ENCODE assay signal across 10 cellular contexts in genomic region chr2:223950448-223951347, GRCh38. TPM values are rescaled to one million over a fixed set of nuclear protein-coding genes. Genes with fewer than 3 reads are reported as not detected.
DNase-seq lines count a peak whose midpoint lies in the region; ATAC-seq and TF ChIP-seq lines count a peak whose summit lies in the region.
"Had no signal": no experiment of that assay in that cellular context is flagged by ENCODE, and none has a peak within 500 bp of the region (broad histone marks: within the 10 kb centered on the region; RNA-seq: fewer than 3 reads in every experiment).

No MANE protein-coding gene starts in this region.

- no peaks in the 10 kb centered on the region for H3K27me3 Mint-ChIP-seq in MCF 10A (ENCODE audit: insufficient read depth, unreplicated experiment)

- CTCF ChIA-PET in MCF 10A (lab: Yijun Ruan, JAX), result interaction anchor here (1.3 kb wide), 1 partner anchor 305 kb away, joined by 3 read pairs; no protein-coding TSS in a partner anchor

- H3K27ac ChIP-seq in breast epithelium (no peak overlapping the region), VCaP (peak overlapping the region; percentile 77), upper lobe of right lung (peak overlapping the region; percentile 5)
- H3K27ac ChIP-seq: epithelial cell of prostate, uterus had no signal

- H3K36me3 ChIP-seq in breast epithelium, result no peaks in the 10 kb centered on the region
- no peaks in the 10 kb centered on the region for H3K36me3 ChIP-seq in upper lobe of right lung
- H3K36me3 ChIP-seq: uterus had no signal

- no peaks in the 10 kb centered on the region for H3K9me3 Mint-ChIP-seq in MCF 10A (ENCODE audit: unreplicated experiment)

- TF ChIP-seq CTCF in MCF 10A (IDR thresholded peaks at IDR 0.05; ENCODE audit: unreplicated experiment) (no peak), breast epithelium (IDR thresholded peaks at IDR 0.05) (no peak), VCaP (conservative IDR thresholded peaks at IDR 0.05) (no peak), upper lobe of right lung (IDR thresholded peaks at IDR 0.05) (no peak)

- ATAC-seq in upper lobe of right lung, result peak; percentile 71

- POLR2A ChIA-PET in MCF 10A (lab: Yijun Ruan, JAX), result interaction anchor here (0.6 kb wide), 1 partner anchor 11 kb away, joined by 3 read pairs; no protein-coding TSS in a partner anchor

- peak; percentile 41 for DNase-seq in MCF 10A (ENCODE audit: unreplicated experiment)
- DNase-seq in breast epithelium (ENCODE audit: low spot score in 2 of 2), result no peak
- peak; percentile 19 for DNase-seq in germinal center (ENCODE audit: low spot score)
- no peak for DNase-seq in upper lobe of right lung
- DNase-seq in NCI-H748 treated with DMSO at 0.1 percent for 48 hours (lab: John Stamatoyannopoulos, UW), result no peak
- DNase-seq in NCI-H524 (lab: John Stamatoyannopoulos, UW), result no peak
- no peak for DNase-seq in HT-29 (ENCODE audit: low spot score)
- DNase-seq: uterus had no signal

- H3K27me3 ChIP-seq in breast epithelium (no peaks in the 10 kb centered on the region), upper lobe of right lung (no peaks in the 10 kb centered on the region)
- H3K27me3 ChIP-seq: uterus had no signal

- intact Hi-C loops in MCF 10A (cut with micrococcal nuclease) (loop anchor here (10.0 kb wide), 1 partner anchor 276 kb away; no protein-coding TSS in a partner anchor), breast epithelium (cut with DNase I; ENCODE audit: low total_unique reads) (no loop called here), upper lobe of right lung (cut with DNase I) (no loop called here)

- no peaks in the 10 kb centered on the region for H3K4me1 ChIP-seq in breast epithelium
- peaks cover 5% of the 10 kb centered on the region for H3K4me1 ChIP-seq in upper lobe of right lung
- H3K4me1 ChIP-seq: uterus had no signal

- H3K9me3 ChIP-seq in breast epithelium (no peaks in the 10 kb centered on the region), upper lobe of right lung (no peaks in the 10 kb centered on the region)
- H3K9me3 ChIP-seq: uterus had no signal

- no peak overlapping the region for H3K4me3 ChIP-seq in breast epithelium
- H3K4me3 ChIP-seq in upper lobe of right lung, result no peak overlapping the region
- H3K4me3 ChIP-seq: uterus had no signal

- H3K36me3 Mint-ChIP-seq in MCF 10A (ENCODE audit: insufficient read depth, unreplicated experiment), result no peaks in the 10 kb centered on the region

- peaks cover 8% of the 10 kb centered on the region for H3K4me1 Mint-ChIP-seq in MCF 10A (ENCODE audit: insufficient read depth, unreplicated experiment)

- no peak overlapping the region for H3K27ac Mint-ChIP-seq in MCF 10A (ENCODE audit: low read depth, unreplicated experiment)

- TF ChIP-seq POLR2A in breast epithelium (IDR thresholded peaks at IDR 0.05), result no peak

- H3K4me3 Mint-ChIP-seq in MCF 10A (ENCODE audit: unreplicated experiment), result no peak overlapping the region

- no TSS peak for BruUV-seq in MCF 10A (replicated peaks; lab: Mats Ljungman, UMichigan)

RNA-seq across cellular contexts. Expression of gene WDFY1, which starts 5.6 kb away (rescaled TPM):
- total RNA-seq in MCF 10A (2022) (36.9 and 41.8 TPM in 2 replicates), breast epithelium (10 to 100 TPM; 45.2 to 57.6 (median 46.2) TPM), upper lobe of right lung (50.1 TPM)
- 56.0 and 77.7 TPM in 2 replicates for total RNA-seq in HT-29 (2014; rRNA removed; shearing (Covaris generic))

RNA-seq across cellular contexts. Expression of gene MRPL44, which starts 6.6 kb away (rescaled TPM):
- 27.4 and 31.2 TPM in 2 replicates for total RNA-seq in MCF 10A (2022)
- total RNA-seq in breast epithelium, result 10 to 100 TPM; 22.4 to 27.4 (median 24.3) TPM
- 18.9 TPM for total RNA-seq in upper lobe of right lung
- 23.1 and 24.4 TPM in 2 replicates for total RNA-seq in HT-29 (2014; rRNA removed; shearing (Covaris generic))

Comparison
In these comparisons a context has a peak if more than half of its experiments do, and no peak if none do; other contexts are left out.
1. DNase-seq: peak in MCF 10A (single experiment) and germinal center (single experiment); none in breast epithelium (0 of 2), upper lobe of right lung (single experiment), NCI-H748 treated with DMSO at 0.1 percent for 48 hours (single experiment), NCI-H524 (0 of 2) and HT-29 (single experiment).
2. H3K27ac ChIP-seq: peak in VCaP (single experiment) and upper lobe of right lung (single experiment); none in breast epithelium (0 of 2).